In the genomic region with DNA sequence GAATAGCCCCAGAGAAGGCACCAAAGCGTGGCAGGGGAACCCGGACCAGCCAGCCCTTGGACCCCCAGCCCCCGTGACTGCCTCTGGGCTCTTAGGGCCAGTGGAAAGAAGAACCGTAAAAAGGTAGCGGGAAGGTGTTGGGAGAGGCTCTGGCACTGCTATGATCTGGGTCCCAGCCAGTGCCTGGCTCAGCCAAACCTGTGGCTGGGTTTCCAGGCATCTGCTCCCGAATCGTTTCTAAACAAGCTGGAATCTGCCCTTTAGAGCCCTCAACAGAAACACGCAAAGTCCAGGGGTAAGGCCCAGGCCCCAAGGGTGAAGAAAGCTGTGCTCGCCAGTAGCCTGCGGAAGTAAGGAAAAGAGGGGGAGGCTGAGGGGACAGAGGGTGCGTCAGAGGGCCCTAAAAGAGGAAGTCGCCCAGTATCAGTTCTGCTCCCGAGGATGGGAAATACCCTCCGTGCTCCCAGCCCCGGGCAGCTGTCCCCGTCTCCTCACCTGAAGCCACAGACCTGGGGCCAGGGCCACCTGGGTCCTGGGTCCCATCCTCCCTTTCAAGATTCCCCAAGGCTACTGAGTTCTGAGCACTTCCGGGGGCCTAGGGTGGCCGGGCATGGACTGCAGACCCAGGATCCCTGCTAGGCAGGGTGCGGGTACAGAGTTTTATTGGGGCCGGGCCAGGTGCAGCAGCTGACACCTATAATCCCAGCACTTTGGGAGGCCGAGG, we compare ENCODE assay signal across 8 cellular contexts. TPM values are rescaled to one million over a fixed set of nuclear protein-coding genes. Genes with fewer than 3 reads are reported as not detected.
DNase-seq lines count a peak whose midpoint lies in the region; ATAC-seq and TF ChIP-seq lines count a peak whose summit lies in the region.

No MANE protein-coding gene starts in this region.

- no peaks in the 10 kb centered on the region for H3F3A ChIP-seq in PC-9 (ENCODE audit: insufficient read depth, low read depth)

- H3K4me2 ChIP-seq in PC-9: no peak overlapping the region

- no peaks in the 10 kb centered on the region for H3K9me2 ChIP-seq in PC-9 (ENCODE audit: insufficient read depth)

- H2AFZ ChIP-seq in PC-9: no peak overlapping the region

- no peaks in the 10 kb centered on the region for H3K9me3 ChIP-seq in PC-9 (ENCODE audit: insufficient read depth, low read depth)

- DNase-seq in OCI-M1 (lab: John Stamatoyannopoulos, UW): peak; percentile 93
- no peak for DNase-seq in PC-9
- DNase-seq in NCI-H2196 treated with DMSO at 0.1 percent for 48 hours (lab: John Stamatoyannopoulos, UW; ENCODE audit: unreplicated experiment): no peak
- no peak for DNase-seq in AG08395 (ENCODE audit: low spot score)
- no peak for DNase-seq in stimulated activated CD4-positive, alpha-beta T cell treated with anti-CD3 and anti-CD28 coated beads, Interleukin-2, amount 100 ng/mL, for 24 hours

- H4K20me1 ChIP-seq in PC-9 (ENCODE audit: insufficient read depth): no peaks in the 10 kb centered on the region

- no peaks in the 10 kb centered on the region for H3K36me3 ChIP-seq in PC-9 (ENCODE audit: low read depth)

- H3K27me3 ChIP-seq in layer of hippocampus (ENCODE audit: control insufficient read depth, insufficient read depth, low read length): peaks cover 2% of the 10 kb centered on the region
- H3K27me3 ChIP-seq in PC-9 (ENCODE audit: insufficient read depth, low read depth): peaks cover 64% of the 10 kb centered on the region

- intact Hi-C loops in PC-9 (cut with micrococcal nuclease; ENCODE audit: unreplicated experiment): no loop called here

- no peak overlapping the region for H3K4me3 ChIP-seq in PC-9

- H3K27ac ChIP-seq in layer of hippocampus (ENCODE audit: low read depth, low read length) (peak overlapping the region; percentile 72), PC-9 (no peak overlapping the region)

- BruUV-seq in PC-9 (replicated peaks; lab: Mats Ljungman, UMichigan): no TSS peak

- CTCF ChIA-PET in PC-9 (lab: Charles Lee): no interaction called here

- POLR2A ChIA-PET in PC-9 (lab: Charles Lee; ENCODE audit: unreplicated experiment): no interaction called here

- peak; percentile 80 for ATAC-seq in GM18873 (IDR thresholded peaks at IDR 0.05; ENCODE audit: low FRiP score, unreplicated experiment)
- peak; percentile 82 for ATAC-seq in HG02798 (IDR thresholded peaks at IDR 0.05; ENCODE audit: poor library complexity, unreplicated experiment)

- H3K4me1 ChIP-seq in PC-9 (replicated peaks; ENCODE audit: insufficient read depth): no peaks in the 10 kb centered on the region

- H3K79me2 ChIP-seq in PC-9 (ENCODE audit: low read depth): no peaks in the 10 kb centered on the region

- TF ChIP-seq CTCF in PC-9 (conservative IDR thresholded peaks at IDR 0.05): no peak

RNA-seq across cellular contexts. Expression of a gene that starts 24.7 kb away (rescaled TPM):
- not detected in 2 replicates for total RNA-seq in PC-9 (2021)
